In the genomic region with DNA sequence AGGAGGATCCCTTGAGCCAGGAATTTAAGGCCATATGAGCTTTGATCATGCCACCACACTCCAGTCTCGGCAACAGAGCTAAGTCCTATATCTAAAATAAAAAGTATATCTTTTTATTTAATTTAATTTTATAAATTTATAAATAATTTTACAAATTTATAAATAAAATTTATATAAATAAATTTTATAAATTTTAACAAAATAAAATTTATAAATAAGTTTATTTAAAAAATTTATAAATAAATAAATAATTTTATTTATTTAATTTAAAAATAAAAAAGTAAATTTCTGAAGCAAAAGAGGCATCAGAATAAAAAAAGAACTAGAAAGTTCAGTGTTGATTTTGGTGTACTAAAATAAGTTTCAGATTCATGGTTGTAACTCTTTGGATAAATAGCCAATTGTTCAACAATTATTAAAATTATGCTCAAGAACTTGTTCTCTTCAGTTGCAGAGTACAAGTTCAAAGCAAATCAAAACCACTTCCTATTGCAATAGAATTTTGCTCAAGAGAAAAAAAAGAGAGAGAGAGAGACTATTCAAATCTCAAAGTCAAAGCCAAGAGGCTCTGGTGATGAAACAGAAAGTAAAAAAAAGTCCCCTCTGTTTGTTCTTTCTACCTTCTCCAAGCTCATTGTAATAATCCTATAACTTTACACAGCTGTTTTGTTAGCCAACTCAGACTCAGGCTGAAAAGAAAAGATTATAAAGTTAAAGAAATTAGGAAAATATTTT, we compare ENCODE assay signal across 11 cellular contexts.
A peak's percentile ranks its signal among the peaks of the same experiment; 100 is the strongest.
DNase-seq lines count a peak whose midpoint lies in the region; ATAC-seq, FAIRE-seq and TF ChIP-seq lines count a peak whose summit lies in the region.
"Had no signal": no experiment of that assay in that cellular context is flagged by ENCODE, and none has a peak within 500 bp of the region (broad histone marks: within the 10 kb centered on the region; RNA-seq: fewer than 3 reads in every experiment).

No MANE protein-coding gene starts in this region.

- DNase-seq in SIG-M5 treated with dmso at 0.1 percent for 504 hours (lab: John Stamatoyannopoulos, UW; ENCODE audit: unreplicated experiment) (peak; percentile 1), SIG-M5 (lab: John Stamatoyannopoulos, UW) (no peak), NOMO-1 (lab: John Stamatoyannopoulos, UW; ENCODE audit: unreplicated experiment in 2 of 2) (peak; percentile 31 to 82), small intestine (no peak), GM03348 (ENCODE audit: low spot score) (no peak), dorsolateral prefrontal cortex (no peak), esophagus squamous epithelium (lab: John Stamatoyannopoulos, UW) (no peak)
- DNase-seq: 8988T, activated B cell treated with CpG ODN at 0.5 μM for 24 hours had no signal

- intact Hi-C loops in dorsolateral prefrontal cortex (cut with DNase I), result no loop called here
- intact Hi-C loops in esophagus squamous epithelium (cut with DNase I), result no loop called here

- FAIRE-seq in small intestine (lab: Jason Lieb, UNC), result peak; percentile 97

- no peaks in the 10 kb centered on the region for H3K27me3 ChIP-seq in small intestine (ENCODE audit: control insufficient read depth in 2 of 2, insufficient read depth in 2 of 2, low read length in 2 of 2)
- H3K27me3 ChIP-seq in dorsolateral prefrontal cortex, result no peaks in the 10 kb centered on the region
- H3K27me3 ChIP-seq in esophagus squamous epithelium, result no peaks in the 10 kb centered on the region

- no peak overlapping the region for H3K27ac ChIP-seq in small intestine (ENCODE audit: low read depth in 1 of 2, low read length in 1 of 2)
- H3K27ac ChIP-seq in dorsolateral prefrontal cortex, result no peak overlapping the region
- H3K27ac ChIP-seq in esophagus squamous epithelium, result no peak overlapping the region
- H3K27ac ChIP-seq: HL-60 had no signal

- WGBS in small intestine, 3 donors, result 84 to 96% (median 88%) methylated on average over 1 of the region's 1 CpG
- 67 to 70% methylated on average over 1 of the region's 1 CpG for WGBS in esophagus squamous epithelium, 2 donors

- TF ChIP-seq POLR2A in esophagus squamous epithelium (IDR thresholded peaks at IDR 0.05), result no peak

- H3K36me3 ChIP-seq in small intestine (ENCODE audit: control insufficient read depth in 2 of 2, insufficient read depth in 2 of 2, low read length in 2 of 2) (no peaks in the 10 kb centered on the region), esophagus squamous epithelium (no peaks in the 10 kb centered on the region)

- TF ChIP-seq CTCF in dorsolateral prefrontal cortex (IDR thresholded peaks at IDR 0.05 in 54 of 56, conservative IDR thresholded peaks at IDR 0.05 in 2 of 56; ENCODE audit: low read depth in 1 of 56, partially characterized antibody in 56 of 56) (no peak), esophagus squamous epithelium (IDR thresholded peaks at IDR 0.05) (no peak)

- peak; percentile 82 for ATAC-seq in HG02943 (IDR thresholded peaks at IDR 0.05; ENCODE audit: low read depth, unreplicated experiment)

- H3K9me3 ChIP-seq in small intestine (ENCODE audit: control insufficient read depth, low read depth) (peaks cover 2% of the 10 kb centered on the region), esophagus squamous epithelium (no peaks in the 10 kb centered on the region)

- no peak overlapping the region for H3K4me3 ChIP-seq in small intestine (ENCODE audit: low read depth in 1 of 2, low read length in 2 of 2)
- no peak overlapping the region for H3K4me3 ChIP-seq in dorsolateral prefrontal cortex
- no peak overlapping the region for H3K4me3 ChIP-seq in esophagus squamous epithelium

- H3K4me1 ChIP-seq in small intestine (ENCODE audit: control insufficient read depth in 2 of 2, insufficient read depth in 1 of 2, low read depth in 1 of 2, low read length in 1 of 2), result no peaks in the 10 kb centered on the region
- H3K4me1 ChIP-seq in esophagus squamous epithelium, result no peaks in the 10 kb centered on the region

Comparison
In these comparisons a context has a peak if more than half of its experiments do, and no peak if none do; other contexts are left out.
1. DNase-seq: peak in SIG-M5 treated with dmso at 0.1 percent for 504 hours (single experiment) and NOMO-1 (2 of 2); none in SIG-M5 (single experiment), small intestine (single experiment), GM03348 (single experiment), dorsolateral prefrontal cortex (0 of 10) and esophagus squamous epithelium (single experiment).